In the genomic region with DNA sequence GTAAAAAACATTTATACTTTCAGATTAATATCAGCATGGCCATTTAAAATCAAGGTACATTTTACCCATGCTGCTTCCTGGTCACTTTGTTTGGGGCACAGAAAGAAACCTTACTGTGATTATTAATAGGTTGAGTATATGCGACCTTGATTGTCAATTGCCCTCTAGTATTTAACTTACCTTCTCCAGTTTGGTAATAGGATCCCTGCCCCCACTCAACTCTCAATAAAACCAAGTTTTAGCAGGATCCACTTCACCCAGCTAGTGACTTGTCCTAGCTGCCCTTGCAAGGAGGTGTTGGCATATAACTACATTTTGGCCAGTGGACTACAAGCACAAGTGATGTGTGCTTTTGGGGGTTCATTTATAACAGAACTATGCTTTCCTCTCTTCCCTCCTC, we compare ENCODE assay signal across 33 cellular contexts.
"Had no signal": no experiment of that assay in that cellular context is flagged by ENCODE, and none has a peak within 500 bp of the region (broad histone marks: within the 10 kb centered on the region; RNA-seq: fewer than 3 reads in every experiment).

No MANE protein-coding gene starts in this region.

- H3K27ac ChIP-seq: coronary artery, esophagus squamous epithelium, heart right ventricle, parathyroid adenoma, right atrium auricular region, suprapubic skin, vagina had no signal

- H3K27me3 Mint-ChIP-seq: naive B cell; natural killer cell treated with Interleukin-12 subunit alpha and Interleukin-12 subunit beta and Interleukin-15 and Interleukin-18, amount 100 ng/mL, for 72 hours; progenitor cell of endocrine pancreas; stimulated activated naive CD8-positive, alpha-beta T cell treated with anti-CD3 and anti-CD28 coated beads, Interleukin-15, amount 100 ng/mL, for 72 hours had no signal

- H3K36me3 ChIP-seq: right atrium auricular region, vagina had no signal

- DNase-seq: dermis blood vessel endothelial cell; effector memory CD4-positive, alpha-beta T cell; erythroblast; esophagus squamous epithelium; foreskin melanocyte; glutamatergic neuron; heart right ventricle; hippocampal formation; kidney; mesenchymal stem cell; mucosa of descending colon; naive B cell; stimulated activated CD4-positive, alpha-beta T cell treated with anti-CD3 and anti-CD28 coated beads, Interleukin-12 subunit alpha, Interleukin-12 subunit beta, amount 100 ng/mL, for 4 hours; stimulated activated CD4-positive, alpha-beta T cell treated with anti-CD3 and anti-CD28 coated beads, Interleukin-1b, Interleukin-23, amount 100 ng/mL, for 48 hours; stimulated activated CD4-positive, alpha-beta T cell treated with anti-CD3 and anti-CD28 coated beads, Interleukin-4, amount 100 ng/mL, for 1 hour; stimulated activated CD8-positive, alpha-beta memory T cell treated with anti-CD3 and anti-CD28 coated beads, Interleukin-4, amount 100 ng/mL, for 48 hours; stimulated activated naive CD4-positive, alpha-beta T cell; stimulated activated naive CD8-positive, alpha-beta T cell treated with anti-CD3 and anti-CD28 coated beads, Interleukin-15, amount 100 ng/mL, for 72 hours; trophoblast cell had no signal

- H2AFZ ChIP-seq: parathyroid adenoma had no signal

- H3K27ac Mint-ChIP-seq: mesothelial cell of epicardium; naive B cell; natural killer cell treated with Interleukin-12 subunit alpha and Interleukin-12 subunit beta and Interleukin-15 and Interleukin-18, amount 100 ng/mL, for 72 hours; progenitor cell of endocrine pancreas; stimulated activated naive CD8-positive, alpha-beta T cell treated with anti-CD3 and anti-CD28 coated beads, Interleukin-15, amount 100 ng/mL, for 72 hours had no signal

- H3K4me3 ChIP-seq: coronary artery, esophagus squamous epithelium, heart right ventricle, lung, mucosa of descending colon, right atrium auricular region, smooth muscle cell, suprapubic skin, vagina had no signal

- H3K9me3 ChIP-seq: right atrium auricular region, suprapubic skin, vagina had no signal

- FAIRE-seq: endometrium, kidney had no signal

- H3K4me1 ChIP-seq: esophagus squamous epithelium, heart right ventricle, parathyroid adenoma, right atrium auricular region, suprapubic skin had no signal

- H3K4me2 ChIP-seq: smooth muscle cell had no signal

- H3K27me3 ChIP-seq: esophagus squamous epithelium, heart right ventricle, right atrium auricular region, suprapubic skin, vagina had no signal

- H3K4me3 Mint-ChIP-seq: mesothelial cell of epicardium; naive B cell; natural killer cell treated with Interleukin-12 subunit alpha and Interleukin-12 subunit beta and Interleukin-15 and Interleukin-18, amount 100 ng/mL, for 72 hours; neural crest cell; stimulated activated naive CD8-positive, alpha-beta T cell treated with anti-CD3 and anti-CD28 coated beads, Interleukin-15, amount 100 ng/mL, for 72 hours had no signal

- H3K9ac ChIP-seq: parathyroid adenoma had no signal

- ATAC-seq: heart right ventricle; left lobe of liver; mucosa of descending colon; sciatic nerve; stimulated activated naive CD8-positive, alpha-beta T cell treated with anti-CD3 and anti-CD28 coated beads, Interleukin-15, amount 100 ng/mL, for 72 hours had no signal

- H3K4me1 Mint-ChIP-seq: naive B cell; stimulated activated naive CD8-positive, alpha-beta T cell treated with anti-CD3 and anti-CD28 coated beads, Interleukin-15, amount 100 ng/mL, for 72 hours had no signal
